In genomic region chr1:46550751-46551231, GRCh38 we compare ENCODE assay signal across 26 cellular contexts. TPM values are rescaled to one million over a fixed set of nuclear protein-coding genes. Genes with fewer than 3 reads are reported as not detected.
DNase-seq lines count a peak whose midpoint lies in the region; ATAC-seq, FAIRE-seq and TF ChIP-seq lines count a peak whose summit lies in the region.
"Had no signal": no experiment of that assay in that cellular context is flagged by ENCODE, and none has a peak within 500 bp of the region (broad histone marks: within the 10 kb centered on the region; RNA-seq: fewer than 3 reads in every experiment).

No MANE protein-coding gene starts in this region.

- H3K9me3 Mint-ChIP-seq in effector memory CD8-positive, alpha-beta T cell, result no peaks in the 10 kb centered on the region
- no peaks in the 10 kb centered on the region for H3K9me3 Mint-ChIP-seq in naive thymus-derived CD8-positive, alpha-beta T cell
- H3K9me3 Mint-ChIP-seq: activated CD4-positive, alpha-beta T cell treated with anti-CD3 and anti-CD28 coated beads, Interleukin-2, amount 10 ng/mL, durations not matched to agents 7 days and 5 days; nephron had no signal

- peak overlapping the region in 1 of 2 donors; percentile 47 for H3K4me3 Mint-ChIP-seq in effector memory CD8-positive, alpha-beta T cell
- peak overlapping the region in 1 of 10 donors; percentile 19 for H3K4me3 Mint-ChIP-seq in naive thymus-derived CD8-positive, alpha-beta T cell
- H3K4me3 Mint-ChIP-seq: activated CD4-positive, alpha-beta T cell treated with anti-CD3 and anti-CD28 coated beads, Interleukin-2, amount 10 ng/mL, durations not matched to agents 7 days and 5 days; nephron had no signal

- peaks cover 18 to 24% of the 10 kb centered on the region in 2 donors for H3K4me1 Mint-ChIP-seq in effector memory CD8-positive, alpha-beta T cell (ENCODE audit: low read depth in 2 of 2)
- H3K4me1 Mint-ChIP-seq in naive thymus-derived CD8-positive, alpha-beta T cell, result peaks cover 9 to 18% (median 12%) of the 10 kb centered on the region in 4 donors

- TF ChIP-seq POLR2A in GM12891 (IDR thresholded peaks at IDR 0.05; ENCODE audit: low read depth, low read length), result no peak

- no peak for FAIRE-seq in GM12891 (lab: Jason Lieb, UNC)

- peaks cover 12 to 14% of the 10 kb centered on the region in 2 donors for H3K27me3 Mint-ChIP-seq in effector memory CD8-positive, alpha-beta T cell
- H3K27me3 Mint-ChIP-seq in naive thymus-derived CD8-positive, alpha-beta T cell, result peaks cover 11 to 35% (median 19%) of the 10 kb centered on the region in 5 donors

- no peak for ATAC-seq in effector memory CD8-positive, alpha-beta T cell (replicated peaks)
- no peak for ATAC-seq in naive thymus-derived CD8-positive, alpha-beta T cell
- ATAC-seq in GM19023 (IDR thresholded peaks at IDR 0.05; ENCODE audit: unreplicated experiment), result no peak

- peak overlapping the region; percentile 97 to 98 for H3K27ac Mint-ChIP-seq in effector memory CD8-positive, alpha-beta T cell
- H3K27ac Mint-ChIP-seq in naive thymus-derived CD8-positive, alpha-beta T cell, result peak overlapping the region in 6 of 10 donors; percentile 29 to 81 (median 65)
- H3K27ac Mint-ChIP-seq: nephron, progenitor cell of endocrine pancreas had no signal

- DNase-seq in DMS153 (lab: John Stamatoyannopoulos, UW), result peak; percentile 72
- DNase-seq in NCI-H2227 (lab: John Stamatoyannopoulos, UW; ENCODE audit: unreplicated experiment), result peak; percentile 70
- no peak for DNase-seq in effector memory CD8-positive, alpha-beta T cell
- no peak for DNase-seq in naive thymus-derived CD8-positive, alpha-beta T cell
- no peak for DNase-seq in activated CD4-positive, alpha-beta T cell treated with anti-CD3 and anti-CD28 coated beads, Interleukin-2, amount 50 U/mL, for 4 hours
- no peak for DNase-seq in GM12891 (ENCODE audit: insufficient read length, low spot score)
- no peak for DNase-seq in EL
- DNase-seq: activated CD4-positive, alpha-beta T cell treated with anti-CD3 and anti-CD28 coated beads, Interleukin-2, amount 10 ng/mL, durations not matched to agents 7 days and 5 days; activated gamma-delta T cell; foreskin melanocyte; GF-D8; GM23248; KBM-7; kidney glomerular epithelial cell; mesendoderm; MV-4-11; NCI-H2081; NCI-H774; stimulated activated naive CD4-positive, alpha-beta T cell treated with Interleukin-2 at 50 U/mL for 16 hours had no signal

- H3K36me3 Mint-ChIP-seq in effector memory CD8-positive, alpha-beta T cell (ENCODE audit: insufficient read depth), result peaks cover 13% of the 10 kb centered on the region
- H3K36me3 Mint-ChIP-seq in naive thymus-derived CD8-positive, alpha-beta T cell, result no peaks in the 10 kb centered on the region

- POLR2A ChIA-PET in naive thymus-derived CD8-positive, alpha-beta T cell (lab: Charles Lee), result no interaction called here

TF ChIP-seq in GM12891, 5 proteins besides CTCF, POLR2A, EP300 and RAD21:
- TF ChIP-seq POLR2AphosphoS5 (IDR thresholded peaks at IDR 0.05; ENCODE audit: low read depth, low read length) (no peak), POU2F2 (IDR thresholded peaks at IDR 0.05; ENCODE audit: low read depth, low read length) (no peak), SPI1 (IDR thresholded peaks at IDR 0.05; ENCODE audit: low read depth, low read length) (no peak), PAX5 (IDR thresholded peaks at IDR 0.05; ENCODE audit: insufficient read depth, low read length, severe bottlenecking) (no peak), TAF1 (IDR thresholded peaks at IDR 0.05; ENCODE audit: low read depth, low read length) (no peak)

RNA-seq across cellular contexts. Expression of gene KNCN, which starts 0.7 kb away (rescaled TPM):
- not detected for total RNA-seq in naive thymus-derived CD8-positive, alpha-beta T cell
- polyA plus RNA-seq in naive thymus-derived CD8-positive, alpha-beta T cell, result not detected
- polyA plus RNA-seq in GM12891 (2012; ENCODE audit: low read depth, missing spikeins), result not detected
- total RNA-seq: activated CD4-positive, alpha-beta T cell treated with anti-CD3 and anti-CD28 coated beads, Interleukin-2, amount 10 ng/mL, durations not matched to agents 7 days and 5 days; epithelial cell of proximal tubule; GM23248; HT-29; progenitor cell of endocrine pancreas; T-helper 1 cell treated with Interleukin-12 subunit alpha and Interleukin-12 subunit beta and Interleukin-4 antibody, amounts not matched to agents 30 ng/mL and 1 ng/mL, for 36 hours had no signal
- polyA plus RNA-seq: adipose tissue, GM23248 had no signal

RNA-seq across cellular contexts. Expression of gene MKNK1, which starts 53.3 kb away (rescaled TPM):
- 10 to 100 TPM; 51.4 to 56.3 TPM for total RNA-seq in naive thymus-derived CD8-positive, alpha-beta T cell
- 10 to 100 TPM; 17.6 to 19.7 (median 18.7) TPM for polyA plus RNA-seq in naive thymus-derived CD8-positive, alpha-beta T cell
- polyA plus RNA-seq in GM12891 (2012; ENCODE audit: low read depth, missing spikeins), result 19.7 TPM

Comparison
In these comparisons a context has a peak if more than half of its experiments do, and no peak if none do; other contexts are left out.
1. DNase-seq: peak in DMS153 (single experiment) and NCI-H2227 (single experiment); none in effector memory CD8-positive, alpha-beta T cell (0 of 3), naive thymus-derived CD8-positive, alpha-beta T cell (0 of 10), activated CD4-positive, alpha-beta T cell treated with anti-CD3 and anti-CD28 coated beads, Interleukin-2, amount 50 U/mL, for 4 hours (0 of 2), GM12891 (single experiment) and EL (single experiment).